ENCODE assay signal across 8 cellular contexts in genomic region chr17:30832438-30832790, GRCh38. TPM values are rescaled to one million over a fixed set of nuclear protein-coding genes. Genes with fewer than 3 reads are reported as not detected.
DNase-seq lines count a peak whose midpoint lies in the region; ATAC-seq, FAIRE-seq and TF ChIP-seq lines count a peak whose summit lies in the region.

No MANE protein-coding gene starts in this region.

- no peaks in the 10 kb centered on the region for H4K20me1 ChIP-seq in astrocyte (ENCODE audit: insufficient read depth, low read length)

- no peak for FAIRE-seq in astrocyte (lab: Jason Lieb, UNC)

- H3K36me3 Mint-ChIP-seq in astrocyte (ENCODE audit: low read depth, unreplicated experiment): peaks cover 3% of the 10 kb centered on the region

- no peak for TF ChIP-seq POLR2A in uterus (IDR thresholded peaks at IDR 0.05)

- peak overlapping the region; percentile 64 to 86 (median 78) for H3K4me3 ChIP-seq in heart right ventricle
- H3K4me3 ChIP-seq in astrocyte (ENCODE audit: insufficient read depth, low read depth, low read length): peak overlapping the region; percentile 94
- peak overlapping the region; percentile 97 for H3K4me3 ChIP-seq in lung
- H3K4me3 ChIP-seq in uterus: peak overlapping the region; percentile 55 to 62

- ATAC-seq in heart right ventricle (no peak), left cardiac atrium (no peak), lung (ENCODE audit: insufficient read depth, low FRiP score) (no peak)

- TF ChIP-seq CTCF in heart right ventricle (IDR thresholded peaks at IDR 0.05): no peak
- TF ChIP-seq CTCF in astrocyte (IDR thresholded peaks at IDR 0.05; ENCODE audit: insufficient read depth, low read depth, low read length): no peak
- no peak for TF ChIP-seq CTCF in lung (IDR thresholded peaks at IDR 0.05; ENCODE audit: control extremely low read depth, extremely low read depth)
- no peak for TF ChIP-seq CTCF in uterus (IDR thresholded peaks at IDR 0.05)

- H3K27ac ChIP-seq in heart right ventricle: peak overlapping the region in 2 of 10 donors; percentile 69 to 70
- peak overlapping the region; percentile 74 for H3K27ac ChIP-seq in astrocyte (ENCODE audit: low read depth, low read length)
- no peak overlapping the region for H3K27ac ChIP-seq in lung (ENCODE audit: low read depth in 1 of 2, low read length in 1 of 2)
- H3K27ac ChIP-seq in uterus: peak overlapping the region in 1 of 2 donors; percentile 30

- H3K27me3 ChIP-seq in heart right ventricle: no peaks in the 10 kb centered on the region
- no peaks in the 10 kb centered on the region for H3K27me3 ChIP-seq in astrocyte (ENCODE audit: insufficient read depth, low read length)
- H3K27me3 ChIP-seq in lung (ENCODE audit: control insufficient read depth, insufficient read depth): no peaks in the 10 kb centered on the region
- H3K27me3 ChIP-seq in uterus: no peaks in the 10 kb centered on the region

- peak overlapping the region; percentile 97 for H2AFZ ChIP-seq in astrocyte (ENCODE audit: low read depth, low read length)

- no peaks in the 10 kb centered on the region for H3K9me3 Mint-ChIP-seq in astrocyte (ENCODE audit: unreplicated experiment)

- H3K4me2 ChIP-seq in astrocyte (ENCODE audit: low read length): peak overlapping the region; percentile 95

- peak overlapping the region; percentile 56 for H3K27ac Mint-ChIP-seq in astrocyte (ENCODE audit: unreplicated experiment)

- no peaks in the 10 kb centered on the region for H3K27me3 Mint-ChIP-seq in astrocyte (ENCODE audit: low read depth, unreplicated experiment)

- intact Hi-C loops in heart right ventricle (cut with DNase I): no loop called here
- intact Hi-C loops in left cardiac atrium (cut with DNase I): no loop called here
- intact Hi-C loops in uterus (cut with DNase I; ENCODE audit: low total_unique reads): no loop called here

- H3K4me3 Mint-ChIP-seq in astrocyte (ENCODE audit: unreplicated experiment): peak overlapping the region; percentile 97

- H3K9ac ChIP-seq in astrocyte (ENCODE audit: low read length): peak overlapping the region; percentile 94

- H3K9me3 ChIP-seq in heart right ventricle: no peaks in the 10 kb centered on the region
- H3K9me3 ChIP-seq in astrocyte (ENCODE audit: insufficient read depth, low read depth, low read length): no peaks in the 10 kb centered on the region
- H3K9me3 ChIP-seq in lung (ENCODE audit: control insufficient read depth in 2 of 2, insufficient read depth in 1 of 2, low read length in 1 of 2): no peaks in the 10 kb centered on the region
- H3K9me3 ChIP-seq in uterus: no peaks in the 10 kb centered on the region

- peaks cover 9% of the 10 kb centered on the region for H3K4me1 Mint-ChIP-seq in astrocyte (ENCODE audit: low read depth, unreplicated experiment)

- H3K4me1 ChIP-seq in heart right ventricle (peaks cover 3 to 19% (median 10%) of the 10 kb centered on the region in 9 donors), astrocyte (ENCODE audit: insufficient read depth, low read length) (peaks cover 5% of the 10 kb centered on the region), lung (ENCODE audit: control insufficient read depth in 2 of 2, insufficient read depth in 2 of 2, low read length in 2 of 2) (peaks cover 0 to 4% of the 10 kb centered on the region in 2 donors), uterus (peaks cover 0 to 6% of the 10 kb centered on the region in 2 donors)

- peaks cover 30% of the 10 kb centered on the region for H3K79me2 ChIP-seq in astrocyte (ENCODE audit: insufficient read depth, low read length)

- DNase-seq in heart right ventricle (no peak), left cardiac atrium (no peak), astrocyte (ENCODE audit: low read depth) (no peak), lung (ENCODE audit: low spot score) (no peak), uterus (no peak), NCI-H1105 treated with DMSO at 0.1 percent for 48 hours (lab: John Stamatoyannopoulos, UW) (no peak), hypothalamus (lab: John Stamatoyannopoulos, UW) (no peak), NCI-H128 (lab: John Stamatoyannopoulos, UW; ENCODE audit: unreplicated experiment) (no peak)

- 0 to 1% methylated on average over 11 of the region's 11 CpGs for WGBS in heart right ventricle, 2 donors
- WGBS in lung, 2 donors: 1% methylated on average over 11 of the region's 11 CpGs

- H3K36me3 ChIP-seq in heart right ventricle (peaks cover 0 to 18% (median 0%) of the 10 kb centered on the region in 9 donors), astrocyte (ENCODE audit: insufficient read depth, low read length) (no peaks in the 10 kb centered on the region), lung (ENCODE audit: control insufficient read depth in 2 of 2, insufficient read depth in 2 of 2, low read length in 2 of 2) (no peaks in the 10 kb centered on the region), uterus (no peaks in the 10 kb centered on the region)

RNA-seq across cellular contexts. Expression of gene ATAD5, which starts 0.6 kb away (rescaled TPM):
- 1 to 10 TPM in 1 of 10 donors, under 1 TPM in 9; 0.32 to 1.4 (median 0.44) TPM for total RNA-seq in heart right ventricle
- under 1 TPM; 0.14 to 0.59 TPM for polyA plus RNA-seq in heart right ventricle
- 1 to 10 TPM in 1 of 2 donors, under 1 TPM in 1; 0.92 to 1.2 TPM for total RNA-seq in left cardiac atrium
- total RNA-seq in astrocyte: 2.2 and 2.6 TPM in 2 replicates
- 1 to 10 TPM; 2.2 to 4.8 TPM for total RNA-seq in lung
- under 1 TPM; 0.44 to 0.63 TPM for polyA plus RNA-seq in lung
- total RNA-seq in uterus: 1 to 10 TPM; 1.3 to 8.8 (median 5.2) TPM

RNA-seq across cellular contexts. Expression of gene CRLF3, which starts 7.9 kb away (rescaled TPM):
- 1 to 10 TPM; 4.2 to 9.5 (median 5.6) TPM for total RNA-seq in heart right ventricle
- polyA plus RNA-seq in heart right ventricle: 1 to 10 TPM; 3.2 to 4.7 TPM
- total RNA-seq in left cardiac atrium: 1 to 10 TPM; 6.3 to 7.4 TPM
- 7.6 and 8.0 TPM in 2 replicates for total RNA-seq in astrocyte
- 10 to 100 TPM; 14.7 to 16.3 TPM for total RNA-seq in lung
- 10 to 100 TPM in 1 of 2 donors, 1 to 10 TPM in 1; 8.4 to 14.5 TPM for polyA plus RNA-seq in lung
- total RNA-seq in uterus: 10 to 100 TPM in 2 of 4 donors, 1 to 10 TPM in 2; 1.0 to 23.4 (median 8.7) TPM
